ENCODE assay signal across 8 cellular contexts in the genomic region with DNA sequence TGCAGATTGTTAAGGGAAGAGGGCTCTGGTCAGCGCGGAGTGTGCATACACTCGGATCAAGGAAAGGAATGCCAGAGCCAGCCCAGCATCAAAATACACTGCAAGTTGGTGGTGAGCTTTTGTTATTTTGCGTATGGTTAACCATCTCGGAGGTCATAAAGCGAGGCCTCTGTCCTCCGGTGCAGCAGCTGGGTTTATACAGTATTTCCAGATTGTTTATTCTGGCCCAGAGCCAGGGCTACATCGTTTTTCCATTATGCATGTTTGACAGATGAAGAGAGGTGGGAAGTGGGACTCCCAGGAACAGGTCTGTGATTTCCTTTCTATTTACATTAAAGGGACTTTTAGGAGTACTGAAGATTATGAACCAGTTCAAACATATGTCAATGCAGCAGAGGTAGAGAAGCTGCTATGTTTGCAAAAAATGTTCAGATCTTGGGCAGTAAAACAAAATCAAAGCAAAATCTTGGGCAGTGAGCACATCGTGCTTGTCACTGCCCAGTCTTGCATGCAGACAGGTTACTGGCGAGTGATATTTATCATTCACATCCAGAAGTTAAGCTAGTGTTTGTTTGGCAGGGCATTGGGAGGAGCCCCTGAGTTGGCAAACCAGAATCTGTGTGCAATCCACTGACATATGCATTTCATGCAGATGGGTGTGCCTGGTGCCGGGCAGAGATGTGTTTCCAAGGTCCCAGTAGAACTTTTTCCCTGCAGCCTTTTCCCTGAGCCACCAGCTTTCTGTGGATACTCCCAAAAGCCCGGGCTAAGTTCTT.
A peak's percentile ranks its signal among the peaks of the same experiment; 100 is the strongest.
DNase-seq lines count a peak whose midpoint lies in the region; ATAC-seq and TF ChIP-seq lines count a peak whose summit lies in the region.

No MANE protein-coding gene starts in this region.

- intact Hi-C loops in mucosa of descending colon (cut with DNase I, micrococcal nuclease), result no loop called here
- intact Hi-C loops in tibial artery (cut with DNase I; ENCODE audit: low total_unique reads), result no loop called here

- no peaks in the 10 kb centered on the region for H3K9me3 ChIP-seq in mucosa of descending colon
- no peaks in the 10 kb centered on the region for H3K9me3 ChIP-seq in tibial artery

- H3K27ac ChIP-seq in tibial artery, result no peak overlapping the region

- H3K9me3 Mint-ChIP-seq in activated naive CD8-positive, alpha-beta T cell (ENCODE audit: low read depth), result no peaks in the 10 kb centered on the region

- no peaks in the 10 kb centered on the region for H3K36me3 Mint-ChIP-seq in activated naive CD8-positive, alpha-beta T cell

- DNase-seq in DMS79 treated with DMSO at 0.1 percent for 48 hours (lab: John Stamatoyannopoulos, UW), result peak; percentile 77
- peak; percentile 58 for DNase-seq in NCI-H2029 (lab: John Stamatoyannopoulos, UW)
- peak in 1 of 3 donors; percentile 84 for DNase-seq in mucosa of descending colon
- DNase-seq in tibial artery, result no peak
- no peak for DNase-seq in D341Med (ENCODE audit: low spot score)

- H3K4me1 ChIP-seq in mucosa of descending colon (ENCODE audit: low read depth) (peaks cover 32% of the 10 kb centered on the region), tibial artery (peaks cover 0 to 35% (median 5%) of the 10 kb centered on the region in 4 donors)

- H3K4me1 Mint-ChIP-seq in activated naive CD8-positive, alpha-beta T cell (ENCODE audit: low read depth), result peaks cover 36% of the 10 kb centered on the region

- H3K4me3 ChIP-seq in mucosa of descending colon (no peak overlapping the region), tibial artery (no peak overlapping the region)

- H3K27me3 Mint-ChIP-seq in activated naive CD8-positive, alpha-beta T cell, result no peaks in the 10 kb centered on the region

- ATAC-seq in mucosa of descending colon (peak; percentile 68), HG03039 (IDR thresholded peaks at IDR 0.05; ENCODE audit: unreplicated experiment) (no peak), GM18511 (IDR thresholded peaks at IDR 0.05; ENCODE audit: unreplicated experiment) (no peak)

- H3K27ac Mint-ChIP-seq in activated naive CD8-positive, alpha-beta T cell, result peak overlapping the region; percentile 47

- TF ChIP-seq CTCF in mucosa of descending colon (IDR thresholded peaks at IDR 0.05) (no peak), tibial artery (IDR thresholded peaks at IDR 0.05) (no peak)

- no peaks in the 10 kb centered on the region for H3K36me3 ChIP-seq in mucosa of descending colon (ENCODE audit: low read depth)
- H3K36me3 ChIP-seq in tibial artery, result no peaks in the 10 kb centered on the region

- peak overlapping the region; percentile 7 for H3K4me3 Mint-ChIP-seq in activated naive CD8-positive, alpha-beta T cell

- H3K27me3 ChIP-seq in tibial artery, result no peaks in the 10 kb centered on the region

Comparison
In these comparisons a context has a peak if more than half of its experiments do, and no peak if none do; other contexts are left out.
1. DNase-seq: peak in DMS79 treated with DMSO at 0.1 percent for 48 hours (single experiment) and NCI-H2029 (single experiment); none in tibial artery (0 of 2) and D341Med (single experiment).